ENCODE assay signal across 12 cellular contexts in the genomic region with DNA sequence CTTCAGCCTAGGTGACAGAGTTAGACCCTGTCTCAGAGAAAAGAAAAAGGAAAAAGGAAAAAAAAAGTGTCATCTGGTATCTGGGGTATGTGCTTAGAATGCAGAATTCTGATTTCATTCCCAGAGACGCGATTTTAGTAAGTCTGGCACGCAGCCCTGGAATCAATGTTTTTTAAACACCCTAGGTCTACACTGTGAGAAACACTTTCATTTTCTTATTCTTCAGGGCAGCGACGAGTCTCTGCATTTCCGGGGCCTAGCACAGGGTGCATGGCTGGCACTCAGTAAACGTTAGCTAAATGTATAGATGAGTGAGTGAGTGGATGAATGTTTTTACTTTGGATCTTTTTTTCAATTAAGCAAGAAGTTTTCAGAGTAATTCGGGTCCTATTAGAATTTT.
DNase-seq lines count a peak whose midpoint lies in the region; ATAC-seq and TF ChIP-seq lines count a peak whose summit lies in the region.
"Had no signal": no experiment of that assay in that cellular context is flagged by ENCODE, and none has a peak within 500 bp of the region (broad histone marks: within the 10 kb centered on the region; RNA-seq: fewer than 3 reads in every experiment).

No MANE protein-coding gene starts in this region.

- peaks cover 33% of the 10 kb centered on the region for H3K4me1 Mint-ChIP-seq in activated naive CD4-positive, alpha-beta T cell treated with anti-CD3 and anti-CD28 coated beads, Interleukin-2, amount 50 U/mL, for 24 hours
- H3K4me1 Mint-ChIP-seq in activated naive CD8-positive, alpha-beta T cell treated with anti-CD3 and anti-CD28 coated beads, Interleukin-2, amount 50 U/mL, for 24 hours, result peaks cover 25% of the 10 kb centered on the region

- H3K36me3 ChIP-seq in left lung (no peaks in the 10 kb centered on the region), thyroid gland (no peaks in the 10 kb centered on the region)

- H3K36me3 Mint-ChIP-seq in activated naive CD4-positive, alpha-beta T cell treated with anti-CD3 and anti-CD28 coated beads, Interleukin-2, amount 50 U/mL, for 24 hours, result peaks cover 1% of the 10 kb centered on the region
- H3K36me3 Mint-ChIP-seq in activated naive CD8-positive, alpha-beta T cell treated with anti-CD3 and anti-CD28 coated beads, Interleukin-2, amount 50 U/mL, for 24 hours (ENCODE audit: low read depth), result no peaks in the 10 kb centered on the region

- TF ChIP-seq POLR2A in thyroid gland (IDR thresholded peaks at IDR 0.05), result peak in 1 of 2 donors; percentile 11

- H3K4me3 Mint-ChIP-seq in activated naive CD4-positive, alpha-beta T cell treated with anti-CD3 and anti-CD28 coated beads, Interleukin-2, amount 50 U/mL, for 24 hours, result peak overlapping the region; percentile 65
- peak overlapping the region; percentile 54 for H3K4me3 Mint-ChIP-seq in activated naive CD8-positive, alpha-beta T cell treated with anti-CD3 and anti-CD28 coated beads, Interleukin-2, amount 50 U/mL, for 24 hours

- 23 to 31% methylated on average over 8 of the region's 8 CpGs for WGBS in thyroid gland, 2 donors

- H3K27ac Mint-ChIP-seq in activated naive CD4-positive, alpha-beta T cell treated with anti-CD3 and anti-CD28 coated beads, Interleukin-2, amount 50 U/mL, for 24 hours, result peak overlapping the region; percentile 80
- peak overlapping the region; percentile 39 for H3K27ac Mint-ChIP-seq in activated naive CD8-positive, alpha-beta T cell treated with anti-CD3 and anti-CD28 coated beads, Interleukin-2, amount 50 U/mL, for 24 hours

- intact Hi-C loops in left lung (cut with DNase I), result no loop called here
- intact Hi-C loops in thyroid gland (cut with DNase I), result no loop called here

- H3K27me3 ChIP-seq in left lung (no peaks in the 10 kb centered on the region), thyroid gland (no peaks in the 10 kb centered on the region)

- no peaks in the 10 kb centered on the region for H3K4me1 ChIP-seq in left lung
- peaks cover 14 to 24% of the 10 kb centered on the region in 2 donors for H3K4me1 ChIP-seq in thyroid gland

- H3K4me3 ChIP-seq in left lung (no peak overlapping the region), thyroid gland (replicated peaks in 1 of 3) (no peak overlapping the region)

- H3K9me3 ChIP-seq in left lung (no peaks in the 10 kb centered on the region), thyroid gland (no peaks in the 10 kb centered on the region)

- H3K27me3 Mint-ChIP-seq in activated naive CD4-positive, alpha-beta T cell treated with anti-CD3 and anti-CD28 coated beads, Interleukin-2, amount 50 U/mL, for 24 hours, result no peaks in the 10 kb centered on the region
- H3K27me3 Mint-ChIP-seq in activated naive CD8-positive, alpha-beta T cell treated with anti-CD3 and anti-CD28 coated beads, Interleukin-2, amount 50 U/mL, for 24 hours, result no peaks in the 10 kb centered on the region

- no peaks in the 10 kb centered on the region for H3K9me3 Mint-ChIP-seq in activated naive CD4-positive, alpha-beta T cell treated with anti-CD3 and anti-CD28 coated beads, Interleukin-2, amount 50 U/mL, for 24 hours
- no peaks in the 10 kb centered on the region for H3K9me3 Mint-ChIP-seq in activated naive CD8-positive, alpha-beta T cell treated with anti-CD3 and anti-CD28 coated beads, Interleukin-2, amount 50 U/mL, for 24 hours

- no peak for DNase-seq in activated naive CD4-positive, alpha-beta T cell (lab: John Stamatoyannopoulos, UW)
- no peak for DNase-seq in activated naive CD8-positive, alpha-beta T cell treated with anti-CD3 and anti-CD28 coated beads, Interleukin-2, amount 50 U/mL, for 24 hours
- DNase-seq in left lung (no peak), thyroid gland (peak; percentile 60 to 70), NCI-H82 treated with DMSO at 0.1 percent for 48 hours (lab: John Stamatoyannopoulos, UW; ENCODE audit: unreplicated experiment) (no peak), GM13977 (ENCODE audit: low spot score) (no peak), iPS-NIHi7 (ENCODE audit: extremely low spot score) (no peak)
- DNase-seq: erythroblast, mesendoderm, NCI-H2107 had no signal

- ATAC-seq in activated naive CD8-positive, alpha-beta T cell treated with anti-CD3 and anti-CD28 coated beads, Interleukin-2, amount 50 U/mL, for 24 hours, result no peak
- peak; percentile 63 for ATAC-seq in left lung

- TF ChIP-seq CTCF in left lung (IDR thresholded peaks at IDR 0.05) (no peak), thyroid gland (IDR thresholded peaks at IDR 0.05) (no peak), GM13977 (IDR thresholded peaks at IDR 0.05; ENCODE audit: extremely low read depth, insufficient read depth, missing control alignments) (no peak)

- in situ Hi-C loops in GM13977 (cut with MboI; ENCODE audit: low pct_unique_long_range_greater_than_20kb, low sequenced_read_pairs, unreplicated experiment), result no loop called here

- H3K27ac ChIP-seq in left lung, result peak overlapping the region in 1 of 2 donors; percentile 16
- H3K27ac ChIP-seq in thyroid gland, result peak overlapping the region; percentile 10 to 67 (median 54)
- H3K27ac ChIP-seq: HL-60 had no signal

Comparison
In these comparisons a context has a peak if more than half of its experiments do, and no peak if none do; other contexts are left out.
1. DNase-seq: peak in thyroid gland (2 of 2); none in activated naive CD4-positive, alpha-beta T cell (0 of 4), activated naive CD8-positive, alpha-beta T cell treated with anti-CD3 and anti-CD28 coated beads, Interleukin-2, amount 50 U/mL, for 24 hours (single experiment), left lung (0 of 2), NCI-H82 treated with DMSO at 0.1 percent for 48 hours (single experiment), GM13977 (single experiment) and iPS-NIHi7 (single experiment).